1 cellular context compared by ENCODE assay signal in genomic region chr2:20027260-20027677, GRCh38.
TF ChIP-seq lines count a peak whose summit lies in the region.

No MANE protein-coding gene starts in this region.

TF ChIP-seq in K562, 482 proteins besides CTCF, POLR2A, EP300 and RAD21 (continued from another document):
- TF ChIP-seq ATF3 (IDR thresholded peaks at IDR 0.05) (no peak), ATF3 (CRISPR knock-in tag; conservative IDR thresholded peaks at IDR 0.05) (no peak), MEIS2 (IDR thresholded peaks at IDR 0.05; ENCODE audit: partially characterized antibody) (peak; percentile 70), PBX2 (CRISPR knock-in tag; IDR thresholded peaks at IDR 0.05; ENCODE audit: low read depth) (no peak), PBX2 (tag; conservative IDR thresholded peaks at IDR 0.05; ENCODE audit: low read depth) (peak; percentile 64; the same call in 1 of the 2 replicates), ZNF583 (CRISPR knock-in tag; IDR thresholded peaks at IDR 0.05) (no peak), ZC3H8 (IDR thresholded peaks at IDR 0.05) (no peak), ZNF57 (CRISPR knock-in tag; IDR thresholded peaks at IDR 0.05) (no peak), NFXL1 (CRISPR knock-in tag; IDR thresholded peaks at IDR 0.05) (no peak), TCF7L2 (IDR thresholded peaks at IDR 0.05; ENCODE audit: low read depth, low read length) (no peak), KAT8 (IDR thresholded peaks at IDR 0.05; ENCODE audit: low read depth) (no peak), ZNF511 (CRISPR knock-in tag; IDR thresholded peaks at IDR 0.05) (no peak), KLF16 (IDR thresholded peaks at IDR 0.05) (no peak), GTF2B (IDR thresholded peaks at IDR 0.05; ENCODE audit: extremely low read depth, insufficient read length) (no peak), ZNF143 (CRISPR knock-in tag; IDR thresholded peaks at IDR 0.05) (no peak), MBD2 (IDR thresholded peaks at IDR 0.05; ENCODE audit: borderline replicate concordance, low read depth) (no peak), NBN (IDR thresholded peaks at IDR 0.05; ENCODE audit: low read depth) (no peak), PKNOX1 (IDR thresholded peaks at IDR 0.05) (no peak), L3MBTL2 (IDR thresholded peaks at IDR 0.05) (no peak)
TF ChIP-seq in K562: peak in this region for 3.
